22 cellular contexts compared by ENCODE assay signal in the genomic region with DNA sequence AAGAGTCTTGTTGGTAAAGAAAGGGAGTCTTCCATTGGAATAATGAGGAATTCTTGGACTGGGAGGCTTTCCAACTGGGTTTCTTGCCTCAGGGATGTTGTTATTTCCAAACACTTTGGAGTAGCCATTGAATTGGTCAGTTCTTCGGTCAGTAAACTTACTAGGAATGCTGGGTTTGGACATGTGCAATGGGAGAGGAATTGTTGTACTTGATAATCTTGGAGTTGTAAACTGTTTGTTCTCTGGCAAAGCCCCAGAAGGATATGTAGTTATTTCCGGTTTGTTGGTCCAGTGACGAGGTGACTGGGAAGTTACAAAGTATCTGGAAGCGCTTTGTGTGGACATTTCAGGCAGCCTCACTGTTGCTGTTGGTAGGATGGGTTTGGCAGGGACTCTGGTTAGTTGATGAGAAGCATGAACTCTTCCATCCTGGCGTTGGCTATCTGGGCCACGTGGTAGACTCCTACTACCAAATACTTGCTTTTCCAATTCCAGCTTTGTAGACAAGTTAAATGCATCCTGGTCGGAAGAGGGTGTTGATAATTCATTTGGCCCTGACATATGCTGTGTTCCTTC. TPM values are rescaled to one million over a fixed set of nuclear protein-coding genes. Genes with fewer than 3 reads are reported as not detected.
"Had no signal": no experiment of that assay in that cellular context is flagged by ENCODE, and none has a peak within 500 bp of the region (broad histone marks: within the 10 kb centered on the region; RNA-seq: fewer than 3 reads in every experiment).

No MANE protein-coding gene starts in this region.

- H3K9me3 Mint-ChIP-seq: activated B cell treated with CpG ODN at 0.5 μM for 24 hours; activated CD4-positive, alpha-beta memory T cell treated with anti-CD3 and anti-CD28 coated beads for 36 hours; activated naive CD4-positive, alpha-beta T cell treated with anti-CD3 and anti-CD28 coated beads, Interleukin-2, amount 50 U/mL, for 72 hours; activated T-helper 1 cell treated with anti-CD3 and anti-CD28 coated beads, Interleukin-12 subunit alpha, Interleukin-12 subunit beta, Interleukin-2, Interleukin-4 antibody, amounts not matched to agents 30 ng/mL and 10 ng/mL and 1 ng/mL, durations not matched to agents 14 hours and 24 hours and 36 hours; effector memory CD8-positive, alpha-beta T cell; natural killer cell treated with Interleukin-12 subunit alpha and Interleukin-12 subunit beta and Interleukin-15 and Interleukin-18, amount 100 ng/mL, for 72 hours had no signal

- H3K4me3 ChIP-seq: adrenal gland, cardiac muscle cell, heart right ventricle, lower lobe of right lung had no signal

- ATAC-seq: activated naive CD4-positive, alpha-beta T cell treated with anti-CD3 and anti-CD28 coated beads, Interleukin-2, amount 50 U/mL, for 72 hours; effector memory CD8-positive, alpha-beta T cell; lower lobe of right lung; natural killer cell treated with Interleukin-12 subunit alpha and Interleukin-12 subunit beta and Interleukin-15 and Interleukin-18, amount 100 ng/mL, for 72 hours; T-cell had no signal

- DNase-seq: activated B cell treated with CpG ODN at 0.5 μM for 24 hours; activated CD4-positive, alpha-beta memory T cell treated with anti-CD3 and anti-CD28 coated beads for 36 hours; activated CD4-positive, alpha-beta T cell treated with anti-CD3 and anti-CD28 coated beads for 4 hours; activated gamma-delta T cell treated with Interleukin-2 at 50 U/mL for 16 hours; activated T-cell treated with anti-CD3 and anti-CD28 coated beads for 4 hours; adrenal gland; dermis blood vessel endothelial cell; effector memory CD8-positive, alpha-beta T cell; heart right ventricle; immature natural killer cell; lower lobe of right lung; posterior cingulate gyrus; stimulated activated CD4-positive, alpha-beta T cell treated with anti-CD3 and anti-CD28 coated beads, Interleukin-12 subunit alpha, Interleukin-12 subunit beta, amount 100 ng/mL, for 4 hours; stimulated activated CD4-positive, alpha-beta T cell treated with anti-CD3 and anti-CD28 coated beads, Interleukin-1b, Interleukin-23, amount 100 ng/mL, for 48 hours; stimulated activated CD8-positive, alpha-beta memory T cell treated with anti-CD3 and anti-CD28 coated beads, Interleukin-4, amount 100 ng/mL, for 48 hours; stimulated activated naive CD4-positive, alpha-beta T cell; T-cell; T-helper 9 cell had no signal

- H3K36me3 ChIP-seq: adrenal gland, cardiac muscle cell, lower lobe of right lung had no signal

- H3K4me1 ChIP-seq: adrenal gland, heart right ventricle, lower lobe of right lung had no signal

- H3K4me1 Mint-ChIP-seq: activated B cell treated with CpG ODN at 0.5 μM for 24 hours, immature natural killer cell, T-cell had no signal

- H3K9me3 ChIP-seq: adrenal gland, lower lobe of right lung had no signal

- H3K27ac ChIP-seq: adrenal gland, cardiac muscle cell, heart right ventricle, lower lobe of right lung had no signal

- H3K36me3 Mint-ChIP-seq: activated CD4-positive, alpha-beta memory T cell treated with anti-CD3 and anti-CD28 coated beads for 36 hours; activated naive CD4-positive, alpha-beta T cell treated with anti-CD3 and anti-CD28 coated beads, Interleukin-2, amount 50 U/mL, for 72 hours; immature natural killer cell; natural killer cell treated with Interleukin-12 subunit alpha and Interleukin-12 subunit beta and Interleukin-15 and Interleukin-18, amount 100 ng/mL, for 72 hours; T-cell had no signal

- H3K27me3 ChIP-seq: adrenal gland, cardiac muscle cell, heart right ventricle had no signal

- H3K4me3 Mint-ChIP-seq: activated B cell treated with CpG ODN at 0.5 μM for 24 hours; activated CD4-positive, alpha-beta memory T cell treated with anti-CD3 and anti-CD28 coated beads for 36 hours; activated T-helper 1 cell treated with anti-CD3 and anti-CD28 coated beads, Interleukin-12 subunit alpha, Interleukin-12 subunit beta, Interleukin-2, Interleukin-4 antibody, amounts not matched to agents 30 ng/mL and 10 ng/mL and 1 ng/mL, durations not matched to agents 14 hours and 24 hours and 36 hours; effector memory CD8-positive, alpha-beta T cell; immature natural killer cell; natural killer cell treated with Interleukin-12 subunit alpha and Interleukin-12 subunit beta and Interleukin-15 and Interleukin-18, amount 100 ng/mL, for 72 hours; T-cell had no signal

- H3K27me3 Mint-ChIP-seq: activated B cell treated with CpG ODN at 0.5 μM for 24 hours; activated CD4-positive, alpha-beta memory T cell treated with anti-CD3 and anti-CD28 coated beads for 36 hours; effector memory CD8-positive, alpha-beta T cell; natural killer cell treated with Interleukin-12 subunit alpha and Interleukin-12 subunit beta and Interleukin-15 and Interleukin-18, amount 100 ng/mL, for 72 hours; T-cell had no signal

- H3K27ac Mint-ChIP-seq: activated B cell treated with CpG ODN at 0.5 μM for 24 hours; activated CD4-positive, alpha-beta memory T cell treated with anti-CD3 and anti-CD28 coated beads for 36 hours; activated naive CD4-positive, alpha-beta T cell treated with anti-CD3 and anti-CD28 coated beads, Interleukin-2, amount 50 U/mL, for 72 hours; activated T-helper 1 cell treated with anti-CD3 and anti-CD28 coated beads, Interleukin-12 subunit alpha, Interleukin-12 subunit beta, Interleukin-2, Interleukin-4 antibody, amounts not matched to agents 30 ng/mL and 10 ng/mL and 1 ng/mL, durations not matched to agents 14 hours and 24 hours and 36 hours; effector memory CD8-positive, alpha-beta T cell; immature natural killer cell; natural killer cell treated with Interleukin-12 subunit alpha and Interleukin-12 subunit beta and Interleukin-15 and Interleukin-18, amount 100 ng/mL, for 72 hours; T-cell had no signal

RNA-seq across cellular contexts. Expression of a gene that starts 25.9 kb away (rescaled TPM):
- total RNA-seq: activated B cell treated with CpG ODN at 0.5 μM for 24 hours; activated CD4-positive, alpha-beta memory T cell treated with anti-CD3 and anti-CD28 coated beads for 36 hours; activated naive CD4-positive, alpha-beta T cell treated with anti-CD3 and anti-CD28 coated beads, Interleukin-2, amount 50 U/mL, for 72 hours; activated T-helper 1 cell treated with anti-CD3 and anti-CD28 coated beads, Interleukin-12 subunit alpha, Interleukin-12 subunit beta, Interleukin-2, Interleukin-4 antibody, amounts not matched to agents 30 ng/mL and 10 ng/mL and 1 ng/mL, durations not matched to agents 14 hours and 24 hours and 36 hours; natural killer cell treated with Interleukin-12 subunit alpha and Interleukin-12 subunit beta and Interleukin-15 and Interleukin-18, amount 100 ng/mL, for 72 hours had no signal
- polyA plus RNA-seq: immature natural killer cell had no signal
